ENCODE assay signal across 8 cellular contexts in the genomic region with DNA sequence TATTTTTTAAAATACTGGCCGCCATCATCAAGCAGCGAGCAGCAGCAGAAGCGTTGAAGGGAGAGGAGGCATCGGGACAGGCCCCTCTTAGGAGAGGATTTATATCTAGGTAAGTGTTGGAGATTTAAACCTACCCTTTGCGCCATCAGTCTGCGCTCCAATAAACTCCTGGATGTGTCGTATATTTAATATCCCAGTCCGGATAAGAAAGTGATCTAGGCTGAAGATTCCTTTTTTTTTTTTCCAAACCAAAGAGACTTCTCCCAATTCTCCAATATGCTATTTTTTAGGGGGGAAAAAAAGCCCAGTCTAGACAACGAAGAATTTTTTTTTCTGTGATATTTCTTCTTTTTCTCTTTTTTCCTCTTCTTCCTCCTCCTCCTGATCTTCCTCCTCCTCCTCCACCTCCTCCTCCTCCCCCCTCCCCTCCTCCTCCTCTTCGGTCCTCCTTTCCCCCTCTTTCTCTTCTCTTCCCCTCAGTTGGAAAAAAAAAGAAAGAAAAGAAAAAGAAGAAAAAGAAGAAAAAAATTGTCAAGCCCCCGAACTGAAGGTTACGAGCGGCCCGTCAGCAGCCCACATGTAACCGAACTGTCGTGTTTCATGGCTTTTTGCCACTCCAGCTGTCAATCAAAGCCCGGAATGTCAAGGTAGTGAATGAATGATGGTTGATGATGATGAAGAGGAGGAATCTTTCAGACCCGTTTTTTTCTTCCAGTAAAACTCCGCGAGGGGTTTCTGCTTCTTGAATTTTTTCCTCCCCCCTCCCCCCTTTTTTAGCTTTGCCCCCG. TPM values are rescaled to one million over a fixed set of nuclear protein-coding genes. Genes with fewer than 3 reads are reported as not detected.
A peak's percentile ranks its signal among the peaks of the same experiment; 100 is the strongest.
DNase-seq lines count a peak whose midpoint lies in the region; ATAC-seq, FAIRE-seq and TF ChIP-seq lines count a peak whose summit lies in the region.

No MANE protein-coding gene starts in this region.

- no peak overlapping the region for H2AFZ ChIP-seq in neural cell (ENCODE audit: low read depth, low read length)

- TF ChIP-seq EP300 in neural cell (conservative IDR thresholded peaks at IDR 0.05; ENCODE audit: poor library complexity, severe bottlenecking), result peak; percentile 96

- H3K9me3 ChIP-seq in CD4-positive, alpha-beta T cell (ENCODE audit: control insufficient read depth, low read length), result peaks cover 14% of the 10 kb centered on the region
- no peaks in the 10 kb centered on the region for H3K9me3 ChIP-seq in neural cell (ENCODE audit: low read length)

- no peak overlapping the region for H3K4me2 ChIP-seq in neural cell (ENCODE audit: low read length)

- H3K27me3 ChIP-seq in CD4-positive, alpha-beta T cell (ENCODE audit: control insufficient read depth, insufficient read depth, low read length), result peaks cover 84% of the 10 kb centered on the region
- peaks cover 9% of the 10 kb centered on the region for H3K27me3 ChIP-seq in neural cell (ENCODE audit: insufficient read depth, low read depth, low read length)

- no peak for TF ChIP-seq RAD21 in neural cell (conservative IDR thresholded peaks at IDR 0.05)

- no peak for DNase-seq in CD4-positive, alpha-beta T cell
- peak; percentile 45 for DNase-seq in H54 (ENCODE audit: insufficient read length, low spot score)
- DNase-seq in SHP77 treated with DMSO at 0.1 percent for 48 hours (lab: John Stamatoyannopoulos, UW), result peak; percentile 4
- DNase-seq in epithelial cell of esophagus (ENCODE audit: low read depth), result peak; percentile 65
- DNase-seq in OCI-M2 (lab: John Stamatoyannopoulos, UW; ENCODE audit: unreplicated experiment), result no peak

- H3K9me3 Mint-ChIP-seq in CD4-positive, alpha-beta T cell, result peaks cover 3% of the 10 kb centered on the region

- H3K9me2 ChIP-seq in neural cell (ENCODE audit: insufficient read depth, low read length), result no peaks in the 10 kb centered on the region

- peaks cover 84% of the 10 kb centered on the region for H3K79me2 ChIP-seq in neural cell (replicated peaks; ENCODE audit: insufficient read depth, low read length)

- peak; percentile 18 for ATAC-seq in CD4-positive, alpha-beta T cell (ENCODE audit: poor library complexity)
- no peak for ATAC-seq in HG02973 (IDR thresholded peaks at IDR 0.05; ENCODE audit: unreplicated experiment)
- no peak for ATAC-seq in HG03342 (IDR thresholded peaks at IDR 0.05; ENCODE audit: unreplicated experiment)

- no peak for FAIRE-seq in H54 (lab: Jason Lieb, UNC)

- H3K36me3 ChIP-seq in neural cell (ENCODE audit: insufficient read depth, low read length), result peaks cover 14% of the 10 kb centered on the region

- peaks cover 59% of the 10 kb centered on the region for H3K4me1 Mint-ChIP-seq in CD4-positive, alpha-beta T cell (ENCODE audit: low read depth)

- peak overlapping the region; percentile 95 for H3K4me3 Mint-ChIP-seq in CD4-positive, alpha-beta T cell

- intact Hi-C loops in CD4-positive, alpha-beta T cell (cut with DNase I, micrococcal nuclease), result no loop called here

- POLR2A ChIA-PET in CD4-positive, alpha-beta T cell (lab: Charles Lee), result no interaction called here

- peaks cover 18% of the 10 kb centered on the region for H3F3A ChIP-seq in neural cell (ENCODE audit: insufficient read depth, low read length, poor library complexity, severe bottlenecking)

- H3K9ac ChIP-seq in neural cell (ENCODE audit: low read length), result peak overlapping the region; percentile 100

- H4K20me1 ChIP-seq in neural cell (ENCODE audit: insufficient read depth), result no peaks in the 10 kb centered on the region

- H3K36me3 Mint-ChIP-seq in CD4-positive, alpha-beta T cell (ENCODE audit: low read depth), result peaks cover 10% of the 10 kb centered on the region

- peak overlapping the region; percentile 13 for H3K27ac Mint-ChIP-seq in CD4-positive, alpha-beta T cell

- TF ChIP-seq CTCF in CD4-positive, alpha-beta T cell (IDR thresholded peaks at IDR 0.05), result no peak
- TF ChIP-seq CTCF in epithelial cell of esophagus (IDR thresholded peaks at IDR 0.05; ENCODE audit: insufficient read depth, low read depth, low read length, missing control alignments), result no peak
- no peak for TF ChIP-seq CTCF in neural cell (IDR thresholded peaks at IDR 0.05; ENCODE audit: poor library complexity, severe bottlenecking)

- CTCF ChIA-PET in CD4-positive, alpha-beta T cell (lab: Charles Lee), result no interaction called here

- H3K27me3 Mint-ChIP-seq in CD4-positive, alpha-beta T cell, result peaks cover 97% of the 10 kb centered on the region

- no peak for TF ChIP-seq POLR2A in H54 (IDR thresholded peaks at IDR 0.05; ENCODE audit: low read depth, low read length)

- peak overlapping the region; percentile 87 for H3K4me3 ChIP-seq in epithelial cell of esophagus (ENCODE audit: low read length)
- H3K4me3 ChIP-seq in neural cell (ENCODE audit: low read length), result peak overlapping the region; percentile 93

- H3K27ac ChIP-seq in CD4-positive, alpha-beta T cell (ENCODE audit: low read depth, low read length), result no peak overlapping the region
- peak overlapping the region; percentile 99 for H3K27ac ChIP-seq in neural cell (ENCODE audit: low read length)

TF ChIP-seq in neural cell, 6 proteins besides CTCF, POLR2A, EP300 and RAD21:
- peak; percentile 85 for TF ChIP-seq POLR2AphosphoS5 (IDR thresholded peaks at IDR 0.05)
- TF ChIP-seq, protein P1, sequence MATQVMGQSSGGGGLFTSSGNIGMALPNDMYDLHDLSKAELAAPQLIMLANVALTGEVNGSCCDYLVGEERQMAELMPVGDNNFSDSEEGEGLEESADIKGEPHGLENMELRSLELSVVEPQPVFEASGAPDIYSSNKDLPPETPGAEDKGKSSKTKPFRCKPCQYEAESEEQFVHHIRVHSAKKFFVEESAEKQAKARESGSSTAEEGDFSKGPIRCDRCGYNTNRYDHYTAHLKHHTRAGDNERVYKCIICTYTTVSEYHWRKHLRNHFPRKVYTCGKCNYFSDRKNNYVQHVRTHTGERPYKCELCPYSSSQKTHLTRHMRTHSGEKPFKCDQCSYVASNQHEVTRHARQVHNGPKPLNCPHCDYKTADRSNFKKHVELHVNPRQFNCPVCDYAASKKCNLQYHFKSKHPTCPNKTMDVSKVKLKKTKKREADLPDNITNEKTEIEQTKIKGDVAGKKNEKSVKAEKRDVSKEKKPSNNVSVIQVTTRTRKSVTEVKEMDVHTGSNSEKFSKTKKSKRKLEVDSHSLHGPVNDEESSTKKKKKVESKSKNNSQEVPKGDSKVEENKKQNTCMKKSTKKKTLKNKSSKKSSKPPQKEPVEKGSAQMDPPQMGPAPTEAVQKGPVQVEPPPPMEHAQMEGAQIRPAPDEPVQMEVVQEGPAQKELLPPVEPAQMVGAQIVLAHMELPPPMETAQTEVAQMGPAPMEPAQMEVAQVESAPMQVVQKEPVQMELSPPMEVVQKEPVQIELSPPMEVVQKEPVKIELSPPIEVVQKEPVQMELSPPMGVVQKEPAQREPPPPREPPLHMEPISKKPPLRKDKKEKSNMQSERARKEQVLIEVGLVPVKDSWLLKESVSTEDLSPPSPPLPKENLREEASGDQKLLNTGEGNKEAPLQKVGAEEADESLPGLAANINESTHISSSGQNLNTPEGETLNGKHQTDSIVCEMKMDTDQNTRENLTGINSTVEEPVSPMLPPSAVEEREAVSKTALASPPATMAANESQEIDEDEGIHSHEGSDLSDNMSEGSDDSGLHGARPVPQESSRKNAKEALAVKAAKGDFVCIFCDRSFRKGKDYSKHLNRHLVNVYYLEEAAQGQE (IDR thresholded peaks at IDR 0.05; ENCODE audit: borderline replicate concordance), result peak; percentile 93
- TF ChIP-seq TAF1 (IDR thresholded peaks at IDR 0.05; ENCODE audit: low read depth), result no peak

RNA-seq across cellular contexts. Expression of a gene that starts 0.8 kb away (rescaled TPM):
- not detected for total RNA-seq in CD4-positive, alpha-beta T cell
- 825 and 939 TPM in 2 replicates for polyA plus RNA-seq in neural cell
- polyA minus RNA-seq in neural cell, result 1,509 and 1,681 TPM in 2 replicates

Comparison
In these comparisons a context has a peak if more than half of its experiments do, and no peak if none do; other contexts are left out.
1. DNase-seq: peak in H54 (single experiment), SHP77 treated with DMSO at 0.1 percent for 48 hours (single experiment) and epithelial cell of esophagus (single experiment); none in CD4-positive, alpha-beta T cell (0 of 10) and OCI-M2 (single experiment).